Comparison of ENCODE assay signal across 8 cellular contexts in the genomic region with DNA sequence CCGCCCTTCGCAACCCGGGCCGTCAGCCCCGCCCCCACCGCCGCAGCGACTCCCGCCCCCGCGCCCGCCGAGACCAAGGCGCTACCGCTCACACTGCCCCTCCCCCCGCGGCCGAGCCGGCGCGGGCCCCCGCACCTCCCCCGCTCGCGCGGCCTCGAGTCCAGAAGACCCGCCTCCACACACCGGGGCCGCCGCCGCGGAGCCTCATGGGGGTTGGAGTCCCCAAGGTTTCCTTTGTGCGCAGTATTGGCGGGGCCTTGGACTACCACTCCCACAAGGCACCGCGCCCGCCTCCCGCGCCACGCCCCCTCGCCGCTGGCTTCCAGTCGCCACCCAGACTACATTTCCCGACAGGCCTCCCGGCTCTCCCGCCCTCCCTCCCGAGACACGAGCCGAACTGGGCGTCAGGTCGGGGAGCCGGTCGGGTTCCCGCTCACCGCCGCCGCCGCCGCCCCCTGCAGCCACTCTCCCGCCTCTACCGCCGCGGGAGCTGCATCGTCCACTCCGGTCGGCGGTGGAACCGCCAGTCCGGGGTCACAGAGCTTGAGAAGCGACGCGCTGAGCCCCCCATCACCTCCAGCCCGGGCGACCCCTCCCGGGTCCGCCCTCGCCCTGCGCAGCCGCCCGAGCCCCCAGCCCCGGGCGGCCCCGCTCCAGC. TPM values are rescaled to one million over a fixed set of nuclear protein-coding genes. Genes with fewer than 3 reads are reported as not detected.
DNase-seq lines count a peak whose midpoint lies in the region; ATAC-seq, FAIRE-seq and TF ChIP-seq lines count a peak whose summit lies in the region.

A gene (plus strand): TSS at position 371 of the 658 bp plus-strand sequence. CDS start 336 bp downstream, outside the sequence.

- H3K9me3 Mint-ChIP-seq in WTC11, result no peaks in the 10 kb centered on the region

- peak within 1 kb of the TSS; percentile 91 for H3K9ac ChIP-seq in smooth muscle cell (ENCODE audit: low read depth)

- peaks cover 3% of the 10 kb centered on the region for H3F3A ChIP-seq in smooth muscle cell (ENCODE audit: low read depth)

- peaks cover 22% of the 10 kb centered on the region for H3K4me1 Mint-ChIP-seq in WTC11

- peak; percentile 99 for DNase-seq in AG08396 (ENCODE audit: low spot score)
- peak; percentile 94 for DNase-seq in NCI-H226
- peak; percentile 100 for DNase-seq in WTC11 (ENCODE audit: low spot score)
- peak; percentile 90 for DNase-seq in bronchial epithelial cell (ENCODE audit: low read depth)
- peak; percentile 98 for DNase-seq in iPS-NIHi7 (ENCODE audit: extremely low spot score)
- DNase-seq in smooth muscle cell (lab: John Stamatoyannopoulos, UW; ENCODE audit: unreplicated experiment), result peak; percentile 99

- no peak for FAIRE-seq in bronchial epithelial cell (lab: Jason Lieb, UNC)

- H4K20me1 ChIP-seq in smooth muscle cell (ENCODE audit: low read depth), result peaks cover 34% of the 10 kb centered on the region

- peaks cover 12% of the 10 kb centered on the region for H3K36me3 Mint-ChIP-seq in WTC11

- WGBS in smooth muscle cell (ENCODE audit: low lambda C conversion rate), result under 1% methylated on average over 30 of the region's 84 CpGs

- peak within 1 kb of the TSS; percentile 82 for H3K4me3 Mint-ChIP-seq in WTC11

- peak within 1 kb of the TSS; percentile 80 for H3K4me3 ChIP-seq in bronchial epithelial cell (ENCODE audit: low read depth, low read length)
- H3K4me3 ChIP-seq in smooth muscle cell, result peak within 1 kb of the TSS; percentile 98

- H3K27me3 Mint-ChIP-seq in WTC11 (ENCODE audit: low read depth), result peaks cover 13% of the 10 kb centered on the region

- POLR2A ChIA-PET in WTC11 (lab: Charles Lee), result interaction anchor here (1.1 kb wide), 1 partner anchor 11 kb away, joined by 6 read pairs; a partner anchor contains a TSS

- no peaks in the 10 kb centered on the region for H3K9me3 ChIP-seq in smooth muscle cell (replicated peaks; ENCODE audit: low read depth)

- peaks cover 3% of the 10 kb centered on the region for H3K4me1 ChIP-seq in smooth muscle cell (ENCODE audit: low read depth)

- CTCF ChIA-PET in WTC11 (lab: Charles Lee), result interaction anchor here (0.6 to 0.9 kb wide), 3 partner anchors 11 to 898 kb away, joined by 3 to 6 read pairs (median 3); a partner anchor contains a TSS

- no peaks in the 10 kb centered on the region for H3K27me3 ChIP-seq in bronchial epithelial cell (ENCODE audit: control insufficient read depth, insufficient read depth, low read length)
- no peaks in the 10 kb centered on the region for H3K27me3 ChIP-seq in smooth muscle cell (ENCODE audit: low read depth)

- H3K27ac Mint-ChIP-seq in WTC11, result peak within 1 kb of the TSS; percentile 83

- ATAC-seq in GM19023 (IDR thresholded peaks at IDR 0.05; ENCODE audit: unreplicated experiment) (peak; percentile 84), HG03196 (IDR thresholded peaks at IDR 0.05; ENCODE audit: unreplicated experiment) (peak; percentile 93), WTC11 (peak; percentile 97)

- TF ChIP-seq CTCF in WTC11 (IDR thresholded peaks at IDR 0.05) (no peak), bronchial epithelial cell (IDR thresholded peaks at IDR 0.05; ENCODE audit: insufficient read depth, low read length, severe bottlenecking) (no peak), smooth muscle cell (IDR thresholded peaks at IDR 0.05; ENCODE audit: borderline replicate concordance, insufficient read depth, poor library complexity, severe bottlenecking) (no peak)

- H3K4me2 ChIP-seq in smooth muscle cell, result peak within 1 kb of the TSS; percentile 98

- no peaks in the 10 kb centered on the region for H3K36me3 ChIP-seq in bronchial epithelial cell (ENCODE audit: control insufficient read depth, insufficient read depth, low read length)
- H3K36me3 ChIP-seq in smooth muscle cell (ENCODE audit: low read depth), result no peaks in the 10 kb centered on the region

- H2AFZ ChIP-seq in smooth muscle cell (ENCODE audit: low read depth), result peak within 1 kb of the TSS; percentile 92

- H3K27ac ChIP-seq in smooth muscle cell (ENCODE audit: low read depth), result peak within 1 kb of the TSS; percentile 91

- peaks cover 62% of the 10 kb centered on the region for H3K79me2 ChIP-seq in smooth muscle cell (ENCODE audit: low read depth)

TF ChIP-seq in WTC11, 78 proteins besides CTCF, POLR2A, EP300 and RAD21 (continues in another document):
- no peak for TF ChIP-seq ZNF317 (CRISPR knock-in tag; IDR thresholded peaks at IDR 0.05; ENCODE audit: borderline replicate concordance, low read depth)
- peak; percentile 28; the same call in 1 of the 2 replicates for TF ChIP-seq ZNF232 (CRISPR knock-in tag; IDR thresholded peaks at IDR 0.05)
- TF ChIP-seq, protein P1, sequence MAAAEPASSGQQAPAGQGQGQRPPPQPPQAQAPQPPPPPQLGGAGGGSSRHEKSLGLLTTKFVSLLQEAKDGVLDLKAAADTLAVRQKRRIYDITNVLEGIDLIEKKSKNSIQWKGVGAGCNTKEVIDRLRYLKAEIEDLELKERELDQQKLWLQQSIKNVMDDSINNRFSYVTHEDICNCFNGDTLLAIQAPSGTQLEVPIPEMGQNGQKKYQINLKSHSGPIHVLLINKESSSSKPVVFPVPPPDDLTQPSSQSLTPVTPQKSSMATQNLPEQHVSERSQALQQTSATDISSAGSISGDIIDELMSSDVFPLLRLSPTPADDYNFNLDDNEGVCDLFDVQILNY (CRISPR knock-in tag; IDR thresholded peaks at IDR 0.05), result peak; percentile 92
- TF ChIP-seq ZNF396 (CRISPR knock-in tag; IDR thresholded peaks at IDR 0.05; ENCODE audit: borderline replicate concordance), result no peak
- TF ChIP-seq, protein P2, sequence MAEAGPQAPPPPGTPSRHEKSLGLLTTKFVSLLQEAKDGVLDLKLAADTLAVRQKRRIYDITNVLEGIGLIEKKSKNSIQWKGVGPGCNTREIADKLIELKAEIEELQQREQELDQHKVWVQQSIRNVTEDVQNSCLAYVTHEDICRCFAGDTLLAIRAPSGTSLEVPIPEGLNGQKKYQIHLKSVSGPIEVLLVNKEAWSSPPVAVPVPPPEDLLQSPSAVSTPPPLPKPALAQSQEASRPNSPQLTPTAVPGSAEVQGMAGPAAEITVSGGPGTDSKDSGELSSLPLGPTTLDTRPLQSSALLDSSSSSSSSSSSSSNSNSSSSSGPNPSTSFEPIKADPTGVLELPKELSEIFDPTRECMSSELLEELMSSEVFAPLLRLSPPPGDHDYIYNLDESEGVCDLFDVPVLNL (CRISPR knock-in tag; IDR thresholded peaks at IDR 0.05; ENCODE audit: borderline replicate concordance, low read depth), result no peak
- TF ChIP-seq ZNF671 (CRISPR knock-in tag; IDR thresholded peaks at IDR 0.05), result no peak
- TF ChIP-seq, protein P3, sequence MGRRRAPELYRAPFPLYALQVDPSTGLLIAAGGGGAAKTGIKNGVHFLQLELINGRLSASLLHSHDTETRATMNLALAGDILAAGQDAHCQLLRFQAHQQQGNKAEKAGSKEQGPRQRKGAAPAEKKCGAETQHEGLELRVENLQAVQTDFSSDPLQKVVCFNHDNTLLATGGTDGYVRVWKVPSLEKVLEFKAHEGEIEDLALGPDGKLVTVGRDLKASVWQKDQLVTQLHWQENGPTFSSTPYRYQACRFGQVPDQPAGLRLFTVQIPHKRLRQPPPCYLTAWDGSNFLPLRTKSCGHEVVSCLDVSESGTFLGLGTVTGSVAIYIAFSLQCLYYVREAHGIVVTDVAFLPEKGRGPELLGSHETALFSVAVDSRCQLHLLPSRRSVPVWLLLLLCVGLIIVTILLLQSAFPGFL (CRISPR knock-in tag; IDR thresholded peaks at IDR 0.05; ENCODE audit: borderline replicate concordance), result no peak
- no peak for TF ChIP-seq EMX1 (CRISPR knock-in tag; IDR thresholded peaks at IDR 0.05)
- TF ChIP-seq, protein P4, sequence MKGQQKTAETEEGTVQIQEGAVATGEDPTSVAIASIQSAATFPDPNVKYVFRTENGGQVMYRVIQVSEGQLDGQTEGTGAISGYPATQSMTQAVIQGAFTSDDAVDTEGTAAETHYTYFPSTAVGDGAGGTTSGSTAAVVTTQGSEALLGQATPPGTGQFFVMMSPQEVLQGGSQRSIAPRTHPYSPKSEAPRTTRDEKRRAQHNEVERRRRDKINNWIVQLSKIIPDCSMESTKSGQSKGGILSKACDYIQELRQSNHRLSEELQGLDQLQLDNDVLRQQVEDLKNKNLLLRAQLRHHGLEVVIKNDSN (CRISPR knock-in tag; IDR thresholded peaks at IDR 0.05), result peak; percentile 30; the same call in 1 of the 2 replicates
- TF ChIP-seq, protein P5, sequence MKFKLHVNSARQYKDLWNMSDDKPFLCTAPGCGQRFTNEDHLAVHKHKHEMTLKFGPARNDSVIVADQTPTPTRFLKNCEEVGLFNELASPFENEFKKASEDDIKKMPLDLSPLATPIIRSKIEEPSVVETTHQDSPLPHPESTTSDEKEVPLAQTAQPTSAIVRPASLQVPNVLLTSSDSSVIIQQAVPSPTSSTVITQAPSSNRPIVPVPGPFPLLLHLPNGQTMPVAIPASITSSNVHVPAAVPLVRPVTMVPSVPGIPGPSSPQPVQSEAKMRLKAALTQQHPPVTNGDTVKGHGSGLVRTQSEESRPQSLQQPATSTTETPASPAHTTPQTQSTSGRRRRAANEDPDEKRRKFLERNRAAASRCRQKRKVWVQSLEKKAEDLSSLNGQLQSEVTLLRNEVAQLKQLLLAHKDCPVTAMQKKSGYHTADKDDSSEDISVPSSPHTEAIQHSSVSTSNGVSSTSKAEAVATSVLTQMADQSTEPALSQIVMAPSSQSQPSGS (CRISPR knock-in tag; IDR thresholded peaks at IDR 0.05; ENCODE audit: borderline replicate concordance, low read depth), result no peak
- TF ChIP-seq SP1 (CRISPR knock-in tag; conservative IDR thresholded peaks at IDR 0.05), result peak; percentile 96
- TF ChIP-seq CREM (CRISPR knock-in tag; IDR thresholded peaks at IDR 0.05), result 0 out of 2 replicates have a peak, but pooled peaks have one; percentile 14
- TF ChIP-seq FOXP1 (CRISPR knock-in tag; IDR thresholded peaks at IDR 0.05; ENCODE audit: borderline replicate concordance), result no peak
- TF ChIP-seq ZNF416 (CRISPR knock-in tag; IDR thresholded peaks at IDR 0.05), result no peak
- TF ChIP-seq, protein P6, sequence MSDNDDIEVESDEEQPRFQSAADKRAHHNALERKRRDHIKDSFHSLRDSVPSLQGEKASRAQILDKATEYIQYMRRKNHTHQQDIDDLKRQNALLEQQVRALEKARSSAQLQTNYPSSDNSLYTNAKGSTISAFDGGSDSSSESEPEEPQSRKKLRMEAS (CRISPR knock-in tag; IDR thresholded peaks at IDR 0.05), result peak; percentile 67; the same call in 1 of the 2 replicates

RNA-seq across cellular contexts. Expression of the gene that starts here (rescaled TPM):
- total RNA-seq in WTC11 (2021) (39.6 to 40.0 TPM (median 40.0 TPM) in 3 replicates), bronchial epithelial cell (6.1 and 9.9 TPM in 2 replicates), smooth muscle cell (10.2 and 10.4 TPM in 2 replicates)
- polyA plus RNA-seq in smooth muscle cell, result 12.3 and 14.0 TPM in 2 replicates

Comparison
In these comparisons a context has a peak if more than half of its experiments do, and no peak if none do; other contexts are left out.
1. Peak in every context shown above with its lines: DNase-seq, ATAC-seq, H3K4me3 ChIP-seq and H3K27ac ChIP-seq.